22 cellular contexts compared by ENCODE assay signal in the genomic region with DNA sequence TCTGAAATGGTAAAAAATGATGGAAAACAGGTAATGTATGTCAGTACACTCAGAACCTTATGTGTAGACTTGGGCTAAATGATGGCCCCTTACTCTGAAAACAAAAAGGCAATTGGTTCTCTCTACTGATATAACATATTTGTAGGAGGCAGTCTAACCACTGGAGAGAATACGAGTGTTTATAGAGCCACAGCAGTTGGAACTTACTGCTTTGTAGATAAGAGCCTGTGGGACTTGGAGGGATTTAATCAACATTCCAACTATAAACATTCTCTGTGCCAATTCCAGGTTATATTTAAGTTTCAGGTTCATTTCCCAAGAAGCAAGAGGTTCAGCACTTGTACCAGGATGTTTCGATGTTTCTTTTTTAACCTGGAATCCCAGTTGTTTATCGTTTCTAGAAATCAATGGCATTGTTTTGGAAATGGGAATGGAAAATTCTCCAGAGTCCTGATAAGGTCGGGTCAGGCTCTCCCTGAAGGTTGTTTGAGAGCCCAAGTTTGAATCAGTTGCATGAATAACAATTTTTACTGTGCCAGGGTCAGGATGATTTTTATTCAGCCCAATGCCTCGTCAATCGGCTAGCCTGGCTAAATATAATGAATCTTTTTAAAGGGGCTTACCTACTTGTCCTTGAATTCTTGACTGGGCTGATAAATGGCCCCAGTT.
"Had no signal": no experiment of that assay in that cellular context is flagged by ENCODE, and none has a peak within 500 bp of the region (broad histone marks: within the 10 kb centered on the region; RNA-seq: fewer than 3 reads in every experiment).

No MANE protein-coding gene starts in this region.

- H3K4me1 ChIP-seq: esophagus muscularis mucosa, foreskin keratinocyte, gastroesophageal sphincter, left lung, prostate gland, right lobe of liver, transverse colon, upper lobe of right lung, uterus had no signal

- H3K27ac ChIP-seq: coronary artery, esophagus muscularis mucosa, foreskin keratinocyte, gastroesophageal sphincter, left lung, prostate gland, right lobe of liver, transverse colon, upper lobe of right lung, uterus had no signal

- DNase-seq: dermis blood vessel endothelial cell; effector memory CD4-positive, alpha-beta T cell; foreskin keratinocyte; hypothalamus; kidney; left lung; mucosa of descending colon; naive B cell; right lobe of liver; small intestine; stimulated activated CD4-positive, alpha-beta T cell treated with anti-CD3 and anti-CD28 coated beads, Interleukin-15, amount 100 ng/mL, for 24 hours; stimulated activated CD4-positive, alpha-beta T cell treated with anti-CD3 and anti-CD28 coated beads, Interleukin-2, amount 100 ng/mL, for 48 hours; stimulated activated naive B cell treated with anti-CD40 and anti-IgM and Interleukin-4, amounts not matched to agents 10 μg/mL and 1 μg/mL and 100 μg/mL, for 72 hours; transverse colon; upper lobe of right lung; uterus had no signal

- H3K9me3 ChIP-seq: esophagus muscularis mucosa, gastroesophageal sphincter, prostate gland, right lobe of liver, transverse colon, upper lobe of right lung, uterus had no signal

- H3K4me3 ChIP-seq: coronary artery, esophagus muscularis mucosa, gastroesophageal sphincter, left lung, lung, mucosa of descending colon, prostate gland, right lobe of liver, transverse colon, upper lobe of right lung, uterus had no signal

- H3K36me3 ChIP-seq: esophagus muscularis mucosa, gastroesophageal sphincter, left lung, prostate gland, right lobe of liver, transverse colon, upper lobe of right lung, uterus had no signal

- H3K27me3 ChIP-seq: esophagus muscularis mucosa, foreskin keratinocyte, gastroesophageal sphincter, left lung, right lobe of liver, transverse colon, upper lobe of right lung, uterus had no signal

- ATAC-seq: foreskin keratinocyte; gastroesophageal sphincter; left lung; mucosa of descending colon; natural killer cell treated with Interleukin-12 subunit alpha and Interleukin-12 subunit beta and Interleukin-15 and Interleukin-18, amount 100 ng/mL, for 72 hours; stimulated activated naive B cell treated with anti-CD40 and anti-IgM and Interleukin-4, amounts not matched to agents 10 μg/mL and 1 μg/mL and 100 μg/mL, for 72 hours; upper lobe of right lung had no signal
